In genomic region chr1:20710450-20711284, GRCh38 we compare ENCODE assay signal across 15 cellular contexts. TPM values are rescaled to one million over a fixed set of nuclear protein-coding genes. Genes with fewer than 3 reads are reported as not detected.
"Had no signal": no experiment of that assay in that cellular context is flagged by ENCODE, and none has a peak within 500 bp of the region (broad histone marks: within the 10 kb centered on the region; RNA-seq: fewer than 3 reads in every experiment).

No MANE protein-coding gene starts in this region.

- H3K27ac ChIP-seq: cardiac muscle cell, coronary artery, epithelial cell of prostate, gastrocnemius medialis, hepatocyte, tibial nerve had no signal

- FAIRE-seq: astrocyte had no signal

- H3K9me3 ChIP-seq: gastrocnemius medialis, tibial nerve had no signal

- H3K4me1 ChIP-seq: gastrocnemius medialis, tibial nerve had no signal

- DNase-seq: activated CD4-positive, alpha-beta T cell treated with anti-CD3 and anti-CD28 coated beads for 48 hours; activated CD8-positive, alpha-beta memory T cell treated with anti-CD3 and anti-CD28 coated beads, Interleukin-2, amount 50 U/mL, for 48 hours; activated CD8-positive, alpha-beta T cell treated with anti-CD3 and anti-CD28 coated beads, Interleukin-2, amount 10 ng/mL, durations not matched to agents 7 days and 5 days; effector memory CD4-positive, alpha-beta T cell; gastrocnemius medialis; stimulated activated CD4-positive, alpha-beta T cell treated with anti-CD3 and anti-CD28 coated beads, Interleukin-1b, Interleukin-23, amount 100 ng/mL, for 48 hours; T-helper 17 cell had no signal

- H3K79me2 ChIP-seq: hepatocyte had no signal

- H2AFZ ChIP-seq: hepatocyte had no signal

- H3K4me2 ChIP-seq: hepatocyte had no signal

- H3K4me3 ChIP-seq: cardiac muscle cell, coronary artery, gastrocnemius medialis, hepatocyte, tibial nerve had no signal

- ATAC-seq: activated CD8-positive, alpha-beta T cell treated with anti-CD3 and anti-CD28 coated beads, Interleukin-2, amount 10 ng/mL, durations not matched to agents 7 days and 5 days; gastrocnemius medialis; right cardiac atrium; T-helper 17 cell had no signal

- H3K36me3 ChIP-seq: cardiac muscle cell, gastrocnemius medialis, tibial nerve had no signal

- H3K27me3 ChIP-seq: cardiac muscle cell, hepatocyte had no signal

RNA-seq across cellular contexts. Expression of gene KIF17, which starts 7.1 kb away (rescaled TPM):
- total RNA-seq: activated CD8-positive, alpha-beta T cell treated with anti-CD3 and anti-CD28 coated beads, Interleukin-2, amount 10 ng/mL, durations not matched to agents 7 days and 5 days had no signal

RNA-seq across cellular contexts. Expression of gene SH2D5, which starts 21.8 kb away (rescaled TPM):
- total RNA-seq: T-helper 17 cell, tibial nerve had no signal
- polyA plus RNA-seq: liver had no signal
